In the genomic region with DNA sequence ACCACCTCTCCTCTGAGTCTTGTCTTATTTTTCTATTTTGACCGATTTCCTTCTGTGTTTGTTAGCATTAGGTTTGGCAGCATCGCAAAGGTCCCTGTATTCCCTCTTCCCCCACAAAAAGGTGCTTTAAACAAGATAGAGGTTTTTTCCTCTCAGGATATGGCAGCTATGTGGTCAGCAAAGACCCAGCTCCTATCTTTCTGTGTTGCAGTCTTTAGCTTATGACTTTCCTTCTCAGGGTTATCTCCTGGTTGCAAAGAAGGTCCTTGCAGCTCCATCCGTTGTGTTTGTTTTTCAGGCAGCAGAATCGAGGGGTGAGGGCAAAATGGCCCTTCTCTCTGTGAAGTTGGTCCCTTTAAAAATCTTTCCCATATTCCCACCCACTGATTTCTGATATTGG, we compare ENCODE assay signal across 1 cellular context.
TF ChIP-seq lines count a peak whose summit lies in the region.

No MANE protein-coding gene starts in this region.

TF ChIP-seq in HepG2, 621 proteins besides CTCF, POLR2A, EP300 and RAD21:
- TF ChIP-seq DNMT1 (CRISPR knock-in tag; IDR thresholded peaks at IDR 0.05) (no peak), GZF1 (CRISPR knock-in tag; IDR thresholded peaks at IDR 0.05) (no peak), SMAD1 (CRISPR knock-in tag; IDR thresholded peaks at IDR 0.05; ENCODE audit: borderline replicate concordance, low read depth) (no peak), ZNF550 (CRISPR knock-in tag; IDR thresholded peaks at IDR 0.05; ENCODE audit: borderline replicate concordance) (no peak), NFYB (CRISPR knock-in tag; IDR thresholded peaks at IDR 0.05) (no peak), ASH2L (IDR thresholded peaks at IDR 0.05; ENCODE audit: insufficient read length, low read depth, low read length) (no peak), KLF11 (CRISPR knock-in tag; IDR thresholded peaks at IDR 0.05) (no peak), ZNF615 (CRISPR knock-in tag; IDR thresholded peaks at IDR 0.05; ENCODE audit: borderline replicate concordance) (no peak)
- TF ChIP-seq, protein P1, sequence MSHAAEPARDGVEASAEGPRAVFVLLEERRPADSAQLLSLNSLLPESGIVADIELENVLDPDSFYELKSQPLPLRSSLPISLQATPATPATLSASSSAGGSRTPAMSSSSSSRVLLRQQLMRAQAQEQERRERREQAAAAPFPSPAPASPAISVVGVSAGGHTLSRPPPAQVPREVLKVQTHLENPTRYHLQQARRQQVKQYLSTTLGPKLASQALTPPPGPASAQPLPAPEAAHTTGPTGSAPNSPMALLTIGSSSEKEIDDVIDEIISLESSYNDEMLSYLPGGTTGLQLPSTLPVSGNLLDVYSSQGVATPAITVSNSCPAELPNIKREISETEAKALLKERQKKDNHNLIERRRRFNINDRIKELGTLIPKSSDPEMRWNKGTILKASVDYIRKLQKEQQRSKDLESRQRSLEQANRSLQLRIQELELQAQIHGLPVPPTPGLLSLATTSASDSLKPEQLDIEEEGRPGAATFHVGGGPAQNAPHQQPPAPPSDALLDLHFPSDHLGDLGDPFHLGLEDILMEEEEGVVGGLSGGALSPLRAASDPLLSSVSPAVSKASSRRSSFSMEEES (CRISPR knock-in tag; IDR thresholded peaks at IDR 0.05) = no peak
TF ChIP-seq in HepG2: peak in this region for 0.
